ENCODE assay signal across 1 cellular context in genomic region chr6:37702314-37702713, GRCh38.
TF ChIP-seq lines count a peak whose summit lies in the region.

No MANE protein-coding gene starts in this region.

TF ChIP-seq in K562, 482 proteins besides CTCF, POLR2A, EP300 and RAD21:
- TF ChIP-seq NFIC (IDR thresholded peaks at IDR 0.05): peak; percentile 57
- TF ChIP-seq TCF7 (IDR thresholded peaks at IDR 0.05; ENCODE audit: borderline replicate concordance): no peak
- TF ChIP-seq CTCFL (IDR thresholded peaks at IDR 0.05; ENCODE audit: borderline replicate concordance, insufficient read depth, low read depth, low read length, poor library complexity, severe bottlenecking): peak; percentile 28
